ENCODE assay signal across 14 cellular contexts in genomic region chr2:72603481-72603880, GRCh38.
DNase-seq lines count a peak whose midpoint lies in the region; ATAC-seq and TF ChIP-seq lines count a peak whose summit lies in the region.
"Had no signal": no experiment of that assay in that cellular context is flagged by ENCODE, and none has a peak within 500 bp of the region (broad histone marks: within the 10 kb centered on the region; RNA-seq: fewer than 3 reads in every experiment).

No MANE protein-coding gene starts in this region.

- peaks cover 16% of the 10 kb centered on the region for H3K4me1 Mint-ChIP-seq in stimulated activated memory B cell treated with anti-CD40 and anti-IgM and Interleukin-4, amounts not matched to agents 10 μg/mL and 1 μg/mL and 100 μg/mL, for 72 hours

- H3K27me3 Mint-ChIP-seq in stimulated activated memory B cell treated with anti-CD40 and anti-IgM and Interleukin-4, amounts not matched to agents 10 μg/mL and 1 μg/mL and 100 μg/mL, for 72 hours, result no peaks in the 10 kb centered on the region
- H3K27me3 Mint-ChIP-seq: T-helper 17 cell had no signal

- H3K27me3 ChIP-seq in cardiac muscle cell (no peaks in the 10 kb centered on the region), adipocyte (replicated peaks; ENCODE audit: control insufficient read depth, insufficient read depth, low read length) (no peaks in the 10 kb centered on the region)

- no peak for TF ChIP-seq CTCF in cardiac muscle cell (IDR thresholded peaks at IDR 0.05; ENCODE audit: low read depth, low read length)

- intact Hi-C loops in cardiac septum (cut with DNase I), result no loop called here

- ATAC-seq in stimulated activated memory B cell treated with anti-CD40 and anti-IgM and Interleukin-4, amounts not matched to agents 10 μg/mL and 1 μg/mL and 100 μg/mL, for 72 hours, result no peak
- ATAC-seq: activated CD4-positive, CD25-positive, alpha-beta regulatory T cell treated with anti-CD3 and anti-CD28 coated beads, Interleukin-2, amount 50 U/mL, for 24 hours; T-helper 17 cell had no signal

- H3K9me3 ChIP-seq in cardiac muscle cell (ENCODE audit: low read depth), result no peaks in the 10 kb centered on the region
- no peaks in the 10 kb centered on the region for H3K9me3 ChIP-seq in adipocyte (ENCODE audit: control insufficient read depth, low read length)

- H3K4me3 Mint-ChIP-seq in stimulated activated memory B cell treated with anti-CD40 and anti-IgM and Interleukin-4, amounts not matched to agents 10 μg/mL and 1 μg/mL and 100 μg/mL, for 72 hours, result no peak overlapping the region
- H3K4me3 Mint-ChIP-seq: T-helper 17 cell had no signal

- H3K4me1 ChIP-seq in cardiac muscle cell (ENCODE audit: low read depth) (peaks cover 13% of the 10 kb centered on the region), adipocyte (ENCODE audit: control insufficient read depth, insufficient read depth, low read length) (peaks cover 15% of the 10 kb centered on the region)

- H3K9ac ChIP-seq in adipocyte (ENCODE audit: low read length), result peak overlapping the region; percentile 32

- H3K27ac ChIP-seq in cardiac muscle cell, result peak overlapping the region; percentile 72

- H3K4me3 ChIP-seq in cardiac muscle cell, result no peak overlapping the region
- H3K4me3 ChIP-seq in adipocyte (ENCODE audit: low read length), result peak overlapping the region; percentile 4

- no peaks in the 10 kb centered on the region for H3K36me3 ChIP-seq in cardiac muscle cell
- H3K36me3 ChIP-seq in adipocyte (ENCODE audit: control insufficient read depth, insufficient read depth, low read length, severe bottlenecking), result no peaks in the 10 kb centered on the region

- H3K9me3 Mint-ChIP-seq in stimulated activated memory B cell treated with anti-CD40 and anti-IgM and Interleukin-4, amounts not matched to agents 10 μg/mL and 1 μg/mL and 100 μg/mL, for 72 hours, result no peaks in the 10 kb centered on the region

- peak; percentile 10 to 30 for DNase-seq in cardiac muscle cell (ENCODE audit: low read depth in 1 of 2, low spot score in 1 of 2)
- DNase-seq in cardiac septum (ENCODE audit: low spot score), result no peak
- DNase-seq in adipocyte (ENCODE audit: low read depth), result no peak
- DNase-seq in left kidney (ENCODE audit: low read depth, low spot score), result peak; percentile 23
- no peak for DNase-seq in NCI-H524 (lab: John Stamatoyannopoulos, UW)
- DNase-seq in NCI-H146 (lab: John Stamatoyannopoulos, UW), result no peak
- no peak for DNase-seq in activated T-cell treated with anti-CD3 and anti-CD28 coated beads for 4 hours
- DNase-seq: activated CD8-positive, alpha-beta memory T cell treated with anti-CD3 and anti-CD28 coated beads, Interleukin-2, amount 50 U/mL, for 4 hours; activated naive CD4-positive, alpha-beta T cell treated with anti-CD3 and anti-CD28 coated beads, Interleukin-2, amount 50 U/mL, for 16 hours; GDM1; NCI-H1930; T-helper 17 cell had no signal

- peak overlapping the region; percentile 78 for H3K27ac Mint-ChIP-seq in stimulated activated memory B cell treated with anti-CD40 and anti-IgM and Interleukin-4, amounts not matched to agents 10 μg/mL and 1 μg/mL and 100 μg/mL, for 72 hours
- H3K27ac Mint-ChIP-seq: T-helper 17 cell had no signal

- peaks cover 19% of the 10 kb centered on the region for H3K36me3 Mint-ChIP-seq in stimulated activated memory B cell treated with anti-CD40 and anti-IgM and Interleukin-4, amounts not matched to agents 10 μg/mL and 1 μg/mL and 100 μg/mL, for 72 hours

Comparison
In these comparisons a context has a peak if more than half of its experiments do, and no peak if none do; other contexts are left out.
1. DNase-seq: peak in cardiac muscle cell (2 of 2) and left kidney (single experiment); none in cardiac septum (single experiment), adipocyte (single experiment), NCI-H524 (0 of 2), NCI-H146 (single experiment) and activated T-cell treated with anti-CD3 and anti-CD28 coated beads for 4 hours (single experiment).